In genomic region chr4:65311120-65311519, GRCh38 we compare ENCODE assay signal across 27 cellular contexts.
"Had no signal": no experiment of that assay in that cellular context is flagged by ENCODE, and none has a peak within 500 bp of the region (broad histone marks: within the 10 kb centered on the region; RNA-seq: fewer than 3 reads in every experiment).

No MANE protein-coding gene starts in this region.

- H3K36me3 ChIP-seq: gastroesophageal sphincter, heart left ventricle, left lung, prostate gland, right atrium auricular region, stomach, thyroid gland, vagina had no signal

- H3K27me3 ChIP-seq: gastroesophageal sphincter, heart left ventricle, hepatocyte, left lung, right atrium auricular region, stomach, thyroid gland, vagina had no signal

- H3K27ac ChIP-seq: epithelial cell of prostate, gastroesophageal sphincter, heart left ventricle, hepatocyte, left lung, prostate gland, right atrium auricular region, stomach, thyroid gland, vagina had no signal

- H3K4me3 ChIP-seq: gastroesophageal sphincter, heart left ventricle, hepatocyte, left lung, prostate gland, right atrium auricular region, stomach, thyroid gland, vagina had no signal

- ATAC-seq: effector memory CD8-positive, alpha-beta T cell; esophagus mucosa; gastroesophageal sphincter; heart left ventricle; left cardiac atrium; left lung; naive thymus-derived CD4-positive, alpha-beta T cell; sciatic nerve; stimulated activated effector memory CD8-positive, alpha-beta T cell treated with anti-CD3 and anti-CD28 coated beads, Interleukin-12 subunit alpha, Interleukin-12 subunit beta, amount 100 ng/mL, for 72 hours had no signal

- DNase-seq: cortex of kidney; effector memory CD8-positive, alpha-beta T cell; foreskin fibroblast; heart left ventricle; kidney; left cardiac atrium; left lung; mesendoderm; midbrain; naive thymus-derived CD4-positive, alpha-beta T cell; nucleus accumbens; stimulated activated CD4-positive, alpha-beta T cell treated with anti-CD3 and anti-CD28 coated beads, Interleukin-2, amount 100 ng/mL, for 24 hours; stimulated activated CD4-positive, alpha-beta T cell treated with anti-CD3 and anti-CD28 coated beads, Interleukin-4, amount 100 ng/mL, for 24 hours; stimulated activated naive CD4-positive, alpha-beta T cell treated with Interleukin-2 at 50 U/mL for 16 hours; stomach; thyroid gland; trophoblast cell had no signal

- FAIRE-seq: endometrium, kidney had no signal

- H3K9me3 ChIP-seq: gastroesophageal sphincter, heart left ventricle, left lung, prostate gland, right atrium auricular region, stomach, thyroid gland, vagina had no signal

- H3K4me1 ChIP-seq: gastroesophageal sphincter, heart left ventricle, left lung, prostate gland, right atrium auricular region, stomach, thyroid gland, vagina had no signal
